ENCODE assay signal across 8 cellular contexts in the genomic region with DNA sequence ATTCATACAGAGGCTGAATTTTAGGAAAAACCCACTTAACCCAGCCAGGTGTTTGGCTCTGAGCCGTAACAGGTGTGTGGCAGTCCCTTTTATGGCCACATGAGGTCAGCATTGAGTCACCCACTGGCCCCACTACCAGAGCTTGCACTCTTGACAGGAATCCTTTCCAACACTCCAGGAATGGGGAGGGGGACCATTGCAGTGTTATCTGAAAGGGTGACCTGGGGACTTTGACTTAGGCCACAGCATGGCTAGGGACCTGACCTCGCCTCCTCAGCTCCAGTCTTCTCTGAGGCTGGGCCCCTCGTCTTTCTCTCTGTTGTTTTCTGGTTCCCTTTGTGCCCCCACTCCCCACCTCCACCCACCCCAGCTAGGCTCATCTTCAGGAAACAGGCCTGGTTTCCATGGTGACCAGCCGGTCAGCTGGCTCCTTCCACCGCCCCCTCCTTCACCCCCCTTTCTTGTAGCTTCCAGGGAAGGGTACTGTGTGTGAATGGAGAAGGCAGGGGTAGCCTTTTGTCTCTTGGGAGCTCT. TPM values are rescaled to one million over a fixed set of nuclear protein-coding genes. Genes with fewer than 3 reads are reported as not detected.
A peak's percentile ranks its signal among the peaks of the same experiment; 100 is the strongest.
DNase-seq lines count a peak whose midpoint lies in the region; ATAC-seq, FAIRE-seq and TF ChIP-seq lines count a peak whose summit lies in the region.

No MANE protein-coding gene starts in this region.

- H3K23ac ChIP-seq in H1 (ENCODE audit: insufficient read length) = no peak overlapping the region

- 12% methylated on average over 5 of the region's 5 CpGs; no CpG with 5 or more reads in 1 of the 2 experiments for WGBS in H1 (ENCODE audit: extremely low coverage in 1 of 2, insufficient coverage in 1 of 2, insufficient read length in 1 of 2, insufficient replicate concordance in 2 of 2, low coverage in 1 of 2, low lambda C conversion rate in 2 of 2, missing lambda C conversion rate in 1 of 2), 2 experiments

- H3K27ac ChIP-seq in H1 (ENCODE audit: low read depth, low read length) = no peak overlapping the region

- H2BK120ac ChIP-seq in H1 (replicated peaks; ENCODE audit: low read depth, low read length) = no peak overlapping the region

- H3K36me3 ChIP-seq in GM06990 (ENCODE audit: control insufficient read depth, insufficient read depth, low read length) = no peaks in the 10 kb centered on the region
- no peaks in the 10 kb centered on the region for H3K36me3 ChIP-seq in H1 (ENCODE audit: control insufficient read depth in 2 of 4, insufficient read depth in 4 of 4, low read length in 3 of 4)

- H2BK12ac ChIP-seq in H1 (ENCODE audit: low read depth, low read length) = peak overlapping the region; percentile 82; the same call in 1 of the 2 replicates

- H4K91ac ChIP-seq in H1 (replicated peaks; ENCODE audit: insufficient read length, low read length) = peak overlapping the region; percentile 10

- H3K23me2 ChIP-seq in H1 (ENCODE audit: low read depth, low read length) = peaks cover 14% of the 10 kb centered on the region

- no peak for ATAC-seq in stimulated activated memory B cell treated with anti-CD40 and anti-IgM and Interleukin-4, amounts not matched to agents 10 μg/mL and 1 μg/mL and 100 μg/mL, for 72 hours
- ATAC-seq in GM18517 (IDR thresholded peaks at IDR 0.05; ENCODE audit: unreplicated experiment) = no peak

- H3K27me3 ChIP-seq in GM06990 (replicated peaks; ENCODE audit: control insufficient read depth, insufficient read depth, low read length) = peaks cover 5% of the 10 kb centered on the region; the same call in 1 of the 2 replicates
- H3K27me3 ChIP-seq in H1 (replicated peaks in 1 of 4; ENCODE audit: control insufficient read depth in 3 of 4, extremely low read depth in 1 of 4, insufficient read depth in 3 of 4, low read length in 3 of 4) = peaks cover 0 to 3% (median 0%) of the 10 kb centered on the region in 4 experiments; a peak in 2 of 7 replicates

- H3K9ac ChIP-seq in H1 (replicated peaks in 1 of 4; ENCODE audit: extremely low read depth in 1 of 4, low read depth in 3 of 4, low read length in 3 of 4) = no peak overlapping the region

- no peak overlapping the region for H2BK20ac ChIP-seq in H1 (ENCODE audit: low read length)

- H3K79me1 ChIP-seq in H1 (ENCODE audit: low read depth, low read length) = peaks cover 3% of the 10 kb centered on the region; the same call in 1 of the 2 replicates

- 0 out of 2 replicates have a peak overlapping the region, but pooled peaks have one; percentile 36 for H2AFZ ChIP-seq in H1 (ENCODE audit: low read length)

- no peak overlapping the region for H3K14ac ChIP-seq in H1 (ENCODE audit: insufficient read length)

- H3K18ac ChIP-seq in H1 (ENCODE audit: extremely low read depth, low read length) = no peak overlapping the region; the same call in 1 of the 2 replicates

- peaks cover 78% of the 10 kb centered on the region for H3K4me1 Mint-ChIP-seq in nephron progenitor cell
- H3K4me1 Mint-ChIP-seq in stimulated activated memory B cell treated with anti-CD40 and anti-IgM and Interleukin-4, amounts not matched to agents 10 μg/mL and 1 μg/mL and 100 μg/mL, for 72 hours = peaks cover 48% of the 10 kb centered on the region

- no peak overlapping the region for H3K4me3 Mint-ChIP-seq in nephron progenitor cell
- H3K4me3 Mint-ChIP-seq in stimulated activated memory B cell treated with anti-CD40 and anti-IgM and Interleukin-4, amounts not matched to agents 10 μg/mL and 1 μg/mL and 100 μg/mL, for 72 hours = no peak overlapping the region

- H2AK5ac ChIP-seq in H1 (ENCODE audit: low read depth, low read length) = no peak overlapping the region

- TF ChIP-seq CTCF in GM06990 (IDR thresholded peaks at IDR 0.05; ENCODE audit: insufficient read depth, low read length, poor library complexity, severe bottlenecking) = peak; percentile 96
- TF ChIP-seq CTCF in H1 (IDR thresholded peaks at IDR 0.05; ENCODE audit: control extremely low read depth in 1 of 3, insufficient read depth in 1 of 3, low read depth in 1 of 3, low read length in 3 of 3) = peak in 2 of 3 experiments; percentile 94 to 98; a peak in 3 of 4 replicates
- TF ChIP-seq CTCF in nephron progenitor cell (IDR thresholded peaks at IDR 0.05) = peak; percentile 97

- H3K27ac Mint-ChIP-seq in nephron progenitor cell = no peak overlapping the region
- no peak overlapping the region for H3K27ac Mint-ChIP-seq in stimulated activated memory B cell treated with anti-CD40 and anti-IgM and Interleukin-4, amounts not matched to agents 10 μg/mL and 1 μg/mL and 100 μg/mL, for 72 hours

- H3K27me3 Mint-ChIP-seq in nephron progenitor cell (ENCODE audit: low read depth, poor library complexity) = peaks cover 14% of the 10 kb centered on the region
- peaks cover 31% of the 10 kb centered on the region for H3K27me3 Mint-ChIP-seq in stimulated activated memory B cell treated with anti-CD40 and anti-IgM and Interleukin-4, amounts not matched to agents 10 μg/mL and 1 μg/mL and 100 μg/mL, for 72 hours

- no peak overlapping the region for H3K4ac ChIP-seq in H1 (replicated peaks; ENCODE audit: insufficient read length, low read depth, low read length)

- H4K8ac ChIP-seq in H1 (ENCODE audit: extremely low read depth, insufficient read depth, low read length) = no peak overlapping the region

- TF ChIP-seq EP300 in H1 (IDR thresholded peaks at IDR 0.05; ENCODE audit: borderline replicate concordance in 1 of 2, low read depth in 2 of 2, low read length in 2 of 2) = no peak

- H3K9me3 Mint-ChIP-seq in nephron progenitor cell = no peaks in the 10 kb centered on the region
- no peaks in the 10 kb centered on the region for H3K9me3 Mint-ChIP-seq in stimulated activated memory B cell treated with anti-CD40 and anti-IgM and Interleukin-4, amounts not matched to agents 10 μg/mL and 1 μg/mL and 100 μg/mL, for 72 hours

- H3K79me2 ChIP-seq in H1 (ENCODE audit: control insufficient read depth in 1 of 2, insufficient read depth in 2 of 2, low read length in 2 of 2) = peaks cover 0 to 10% of the 10 kb centered on the region in 2 experiments; a peak in 1 of 4 replicates

- peak overlapping the region; percentile 4 to 57; a peak in 3 of 4 replicates for H3K4me2 ChIP-seq in H1 (ENCODE audit: insufficient read depth in 1 of 2, low read depth in 2 of 2, low read length in 2 of 2)

- H4K5ac ChIP-seq in H1 (ENCODE audit: insufficient read length, low read depth, low read length) = no peak overlapping the region

- no peaks in the 10 kb centered on the region for H3K36me3 Mint-ChIP-seq in nephron progenitor cell (ENCODE audit: low read depth)
- H3K36me3 Mint-ChIP-seq in stimulated activated memory B cell treated with anti-CD40 and anti-IgM and Interleukin-4, amounts not matched to agents 10 μg/mL and 1 μg/mL and 100 μg/mL, for 72 hours = peaks cover 20% of the 10 kb centered on the region

- POLR2A ChIA-PET in H1 (lab: Charles Lee; ENCODE audit: partially characterized antibody) = interaction anchor here (1.1 to 12.0 kb wide), 16 partner anchors 10 to 74 kb away, joined by 3 to 138 read pairs (median 10); a partner anchor contains a TSS

- peak; percentile 97 to 98 for TF ChIP-seq RAD21 in H1 (IDR thresholded peaks at IDR 0.05 in 1 of 2, conservative IDR thresholded peaks at IDR 0.05 in 1 of 2; ENCODE audit: low read depth in 2 of 2, low read length in 2 of 2)

- H4K20me1 ChIP-seq in H1 (replicated peaks in 1 of 2; ENCODE audit: control insufficient read depth in 1 of 2, insufficient read depth in 2 of 2, low read length in 2 of 2) = peaks cover 1 to 2% of the 10 kb centered on the region in 2 experiments

- CTCF ChIA-PET in H1 (lab: Charles Lee; ENCODE audit: partially characterized antibody) = interaction anchor here (0.6 to 19.0 kb wide), 32 partner anchors 11 to 190 kb away, joined by 3 to 330 read pairs (median 6); a partner anchor contains a TSS

- peak; percentile 66 for DNase-seq in A172 (ENCODE audit: low spot score)
- no peak for DNase-seq in GM06990 (ENCODE audit: extremely low read depth, insufficient read length)
- DNase-seq in NCI-H2081 (lab: John Stamatoyannopoulos, UW) = peak; percentile 64
- peak; percentile 71 for DNase-seq in activated CD4-positive, alpha-beta T cell treated with anti-CD3 and anti-CD28 coated beads for 48 hours
- DNase-seq in H1 (ENCODE audit: low read depth in 1 of 2, low spot score in 2 of 2) = peak in 1 of 2 experiments; percentile 89
- DNase-seq in nephron progenitor cell = peak; percentile 75

- H3K4me3 ChIP-seq in GM06990 (replicated peaks; ENCODE audit: low read depth, low read length) (no peak overlapping the region), H1 (ENCODE audit: extremely low read depth in 1 of 4, insufficient read depth in 2 of 4, low read depth in 3 of 4, low read length in 4 of 4) (peak overlapping the region in 3 of 4 experiments; percentile 7 to 43 (median 17); a peak in 4 of 8 replicates)

- no peak for TF ChIP-seq POLR2A in H1 (IDR thresholded peaks at IDR 0.05; ENCODE audit: control extremely low read depth in 1 of 2, low read depth in 2 of 2, low read length in 2 of 2)

- peak; percentile 94 for FAIRE-seq in H1 (lab: Jason Lieb, UNC)

- peaks cover 16 to 46% (median 22%) of the 10 kb centered on the region in 4 experiments for H3K4me1 ChIP-seq in H1 (replicated peaks in 1 of 4; ENCODE audit: control insufficient read depth in 3 of 4, insufficient read depth in 4 of 4, low read length in 3 of 4)

- peak overlapping the region; percentile 73; the same call in 1 of the 2 replicates for H2BK15ac ChIP-seq in H1 (ENCODE audit: low read length)

- no peak overlapping the region for H3K56ac ChIP-seq in H1 (replicated peaks; ENCODE audit: insufficient read length, low read depth, low read length)

- no peak overlapping the region for H2BK5ac ChIP-seq in H1 (ENCODE audit: low read depth, low read length)

- H3K9me3 ChIP-seq in H1 (ENCODE audit: insufficient read depth in 2 of 2, low read depth in 1 of 2, low read length in 1 of 2) = no peaks in the 10 kb centered on the region

RNA-seq across cellular contexts. Expression of a gene that starts 2.1 kb away (rescaled TPM):
- 0.96 and 1.3 TPM in 2 replicates for total RNA-seq in A172 (2014; rRNA removed; shearing (Covaris generic))
- total RNA-seq in H1 (2021; fragmentation: NEBNext Ultra II Directional; extraction: Animal tissue kit (Norgen Biotek cat#: 25700)) = 15.5 and 15.7 TPM in 2 replicates
- polyA plus RNA-seq in H1 (2011; rRNA removed) = 8.0 and 11.6 TPM in 2 replicates
- 9.9 TPM for polyA plus RNA-seq in H1 (2011; cell fraction: cytosol; rRNA removed)
- 22.6 TPM for polyA plus RNA-seq in H1 (2011; cell fraction: nucleus; rRNA removed)
- 10.2 to 14.9 TPM (median 13.2 TPM) in 4 replicates for polyA plus RNA-seq in H1 (2012, experiment 1 of 2)
- polyA plus RNA-seq in H1 (2012, experiment 2 of 2) = 12.1 TPM
- 7.8 TPM for polyA plus RNA-seq in H1 (2013, experiment 1 of 2)
- polyA plus RNA-seq in H1 (2013, experiment 2 of 2) = 7.7 TPM
- polyA minus RNA-seq in H1 (2011; rRNA and poly(A)+ RNA removed) = 8.8 and 10.7 TPM in 2 replicates
- 6.5 TPM for polyA minus RNA-seq in H1 (2011; cell fraction: cytosol; rRNA and poly(A)+ RNA removed)
- polyA minus RNA-seq in H1 (2011; cell fraction: nucleus; rRNA and poly(A)+ RNA removed) = 6.2 TPM

RNA-seq across cellular contexts. Expression of a gene that starts 2.8 kb away (rescaled TPM):
- 22.4 and 33.4 TPM in 2 replicates for total RNA-seq in A172 (2014; rRNA removed; shearing (Covaris generic))
- total RNA-seq in H1 (2021; fragmentation: NEBNext Ultra II Directional; extraction: Animal tissue kit (Norgen Biotek cat#: 25700)) = 10.8 and 13.5 TPM in 2 replicates
- polyA plus RNA-seq in H1 (2011; rRNA removed) = 19.2 and 22.9 TPM in 2 replicates
- 18.8 TPM for polyA plus RNA-seq in H1 (2011; cell fraction: cytosol; rRNA removed)
- polyA plus RNA-seq in H1 (2011; cell fraction: nucleus; rRNA removed) = 14.3 TPM
- 12.7 to 17.1 TPM (median 13.6 TPM) in 4 replicates for polyA plus RNA-seq in H1 (2012, experiment 1 of 2)
- 17.0 TPM for polyA plus RNA-seq in H1 (2012, experiment 2 of 2)
- 6.2 TPM for polyA plus RNA-seq in H1 (2013, experiment 1 of 2)
- 7.5 TPM for polyA plus RNA-seq in H1 (2013, experiment 2 of 2)
- polyA minus RNA-seq in H1 (2011; rRNA and poly(A)+ RNA removed) = 7.0 and 9.3 TPM in 2 replicates
- 7.8 TPM for polyA minus RNA-seq in H1 (2011; cell fraction: cytosol; rRNA and poly(A)+ RNA removed)
- 12.2 TPM for polyA minus RNA-seq in H1 (2011; cell fraction: nucleus; rRNA and poly(A)+ RNA removed)

RNA-seq across cellular contexts. Expression of a gene that starts 10.8 kb away (rescaled TPM):
- total RNA-seq in A172 (2014; rRNA removed; shearing (Covaris generic)) = 112 and 137 TPM in 2 replicates
- total RNA-seq in H1 (2021; fragmentation: NEBNext Ultra II Directional; extraction: Animal tissue kit (Norgen Biotek cat#: 25700)) = 29.5 and 32.3 TPM in 2 replicates
- 65.0 and 73.7 TPM in 2 replicates for polyA plus RNA-seq in H1 (2011; rRNA removed)
- 49.6 TPM for polyA plus RNA-seq in H1 (2011; cell fraction: cytosol; rRNA removed)
- polyA plus RNA-seq in H1 (2011; cell fraction: nucleus; rRNA removed) = 90.4 TPM
- 26.2 to 41.2 TPM (median 36.7 TPM) in 4 replicates for polyA plus RNA-seq in H1 (2012, experiment 1 of 2)
- 48.9 TPM for polyA plus RNA-seq in H1 (2012, experiment 2 of 2)
- polyA plus RNA-seq in H1 (2013, experiment 1 of 2) = 43.7 TPM
- polyA plus RNA-seq in H1 (2013, experiment 2 of 2) = 43.6 TPM
- polyA minus RNA-seq in H1 (2011; rRNA and poly(A)+ RNA removed) = 48.1 and 49.1 TPM in 2 replicates
- 21.4 TPM for polyA minus RNA-seq in H1 (2011; cell fraction: cytosol; rRNA and poly(A)+ RNA removed)
- polyA minus RNA-seq in H1 (2011; cell fraction: nucleus; rRNA and poly(A)+ RNA removed) = 25.3 TPM

RNA-seq across cellular contexts. Expression of a gene that starts 21.3 kb away (rescaled TPM):
- total RNA-seq in A172 (2014; rRNA removed; shearing (Covaris generic)) = 2,477 and 2,544 TPM in 2 replicates
- total RNA-seq in H1 (2021; fragmentation: NEBNext Ultra II Directional; extraction: Animal tissue kit (Norgen Biotek cat#: 25700)) = 2,224 and 2,297 TPM in 2 replicates
- 1,244 and 1,564 TPM in 2 replicates for polyA plus RNA-seq in H1 (2011; rRNA removed)
- 1,987 TPM for polyA plus RNA-seq in H1 (2011; cell fraction: cytosol; rRNA removed)
- polyA plus RNA-seq in H1 (2011; cell fraction: nucleus; rRNA removed) = 1,165 TPM
- polyA plus RNA-seq in H1 (2012, experiment 1 of 2) = 2,191 to 2,644 TPM (median 2,404 TPM) in 4 replicates
- polyA plus RNA-seq in H1 (2012, experiment 2 of 2) = 384 TPM
- polyA plus RNA-seq in H1 (2013, experiment 1 of 2) = 1,706 TPM
- 1,654 TPM for polyA plus RNA-seq in H1 (2013, experiment 2 of 2)
- polyA minus RNA-seq in H1 (2011; rRNA and poly(A)+ RNA removed) = 1,724 and 1,899 TPM in 2 replicates
- polyA minus RNA-seq in H1 (2011; cell fraction: cytosol; rRNA and poly(A)+ RNA removed) = 850 TPM
- polyA minus RNA-seq in H1 (2011; cell fraction: nucleus; rRNA and poly(A)+ RNA removed) = 610 TPM

RNA-seq across cellular contexts. Expression of a gene that starts 44.8 kb away (rescaled TPM):
- 24.7 and 26.2 TPM in 2 replicates for total RNA-seq in A172 (2014; rRNA removed; shearing (Covaris generic))
- 187 and 196 TPM in 2 replicates for total RNA-seq in H1 (2021; fragmentation: NEBNext Ultra II Directional; extraction: Animal tissue kit (Norgen Biotek cat#: 25700))
- polyA plus RNA-seq in H1 (2011; rRNA removed) = 558 and 626 TPM in 2 replicates
- 409 TPM for polyA plus RNA-seq in H1 (2011; cell fraction: cytosol; rRNA removed)
- polyA plus RNA-seq in H1 (2011; cell fraction: nucleus; rRNA removed) = 636 TPM
- 210 to 268 TPM (median 256 TPM) in 4 replicates for polyA plus RNA-seq in H1 (2012, experiment 1 of 2)
- 267 TPM for polyA plus RNA-seq in H1 (2012, experiment 2 of 2)
- 396 TPM for polyA plus RNA-seq in H1 (2013, experiment 1 of 2)
- 418 TPM for polyA plus RNA-seq in H1 (2013, experiment 2 of 2)
- 456 and 664 TPM in 2 replicates for polyA minus RNA-seq in H1 (2011; rRNA and poly(A)+ RNA removed)
- polyA minus RNA-seq in H1 (2011; cell fraction: cytosol; rRNA and poly(A)+ RNA removed) = 124 TPM
- polyA minus RNA-seq in H1 (2011; cell fraction: nucleus; rRNA and poly(A)+ RNA removed) = 168 TPM
